20 cellular contexts compared by ENCODE assay signal in the genomic region with DNA sequence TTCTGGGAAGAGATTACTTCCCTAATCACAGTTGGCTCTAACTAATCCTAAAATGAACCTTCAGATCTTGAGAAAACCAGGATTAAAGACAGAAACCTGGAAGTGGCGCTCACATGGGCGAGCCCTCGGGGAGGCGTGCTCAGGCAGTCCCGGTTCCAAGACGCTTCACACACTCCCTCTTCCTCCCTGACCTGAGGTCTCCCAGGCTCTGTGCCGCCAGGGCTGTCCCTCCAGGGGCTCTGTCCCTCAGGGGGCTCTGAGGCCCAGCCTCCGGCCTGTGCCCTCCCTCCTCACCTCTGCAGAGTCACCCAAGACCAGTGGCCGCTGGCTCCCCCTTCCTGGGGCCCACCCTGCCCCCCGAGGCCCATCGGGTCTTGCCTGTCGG. TPM values are rescaled to one million over a fixed set of nuclear protein-coding genes. Genes with fewer than 3 reads are reported as not detected.
DNase-seq lines count a peak whose midpoint lies in the region; ATAC-seq and TF ChIP-seq lines count a peak whose summit lies in the region.
"Had no signal": no experiment of that assay in that cellular context is flagged by ENCODE, and none has a peak within 500 bp of the region (broad histone marks: within the 10 kb centered on the region; RNA-seq: fewer than 3 reads in every experiment).

No MANE protein-coding gene starts in this region.

- peak overlapping the region; percentile 71 for H3K4me2 ChIP-seq in BLaER1
- H3K4me2 ChIP-seq: SK-N-SH had no signal

- no peaks in the 10 kb centered on the region for H3K4me1 Mint-ChIP-seq in osteocyte (ENCODE audit: unreplicated experiment)

- no peak overlapping the region for H3K27ac Mint-ChIP-seq in osteocyte (ENCODE audit: unreplicated experiment)

- H3K27me3 ChIP-seq in BLaER1 (no peaks in the 10 kb centered on the region), duodenal mucosa (ENCODE audit: control insufficient read depth in 1 of 2, insufficient read depth in 2 of 2, low read length in 2 of 2) (no peaks in the 10 kb centered on the region), aorta (ENCODE audit: control insufficient read depth in 1 of 2, insufficient read depth in 2 of 2, low read length in 1 of 2) (no peaks in the 10 kb centered on the region)

- no peak for TF ChIP-seq CTCF in osteocyte (IDR thresholded peaks at IDR 0.05)

- no peak for TF ChIP-seq RAD21 in Ishikawa (IDR thresholded peaks at IDR 0.05; ENCODE audit: low read depth)

- no peaks in the 10 kb centered on the region for H3K36me3 ChIP-seq in BLaER1
- H3K36me3 ChIP-seq in duodenal mucosa (ENCODE audit: control insufficient read depth in 1 of 2, insufficient read depth in 2 of 2, low read length in 2 of 2) = no peaks in the 10 kb centered on the region
- H3K36me3 ChIP-seq in aorta (ENCODE audit: control insufficient read depth in 1 of 2, insufficient read depth in 2 of 2, low read length in 1 of 2) = no peaks in the 10 kb centered on the region
- H3K36me3 ChIP-seq: HAP-1 had no signal

- H3K27ac ChIP-seq in BLaER1 (peak overlapping the region; percentile 27; the same call in 1 of the 2 replicates), duodenal mucosa (ENCODE audit: low read depth, low read length) (no peak overlapping the region), aorta (ENCODE audit: low read depth in 1 of 2, low read length in 2 of 2) (no peak overlapping the region)

- H3K27me3 Mint-ChIP-seq in osteocyte (ENCODE audit: unreplicated experiment) = peaks cover 26% of the 10 kb centered on the region

- no peak for ATAC-seq in GM19467 (IDR thresholded peaks at IDR 0.05; ENCODE audit: unreplicated experiment)
- no peak for ATAC-seq in aorta (ENCODE audit: low FRiP score)

- TF ChIP-seq EP300 in Ishikawa (IDR thresholded peaks at IDR 0.05; ENCODE audit: borderline replicate concordance) = no peak

- intact Hi-C loops in aorta (cut with DNase I) = no loop called here

- H3K4me3 ChIP-seq in BLaER1 = no peak overlapping the region
- peak overlapping the region in 1 of 2 donors; percentile 16 for H3K4me3 ChIP-seq in duodenal mucosa (ENCODE audit: low read depth in 1 of 2, low read length in 2 of 2)
- no peak overlapping the region for H3K4me3 ChIP-seq in aorta (ENCODE audit: low read length in 2 of 2)
- H3K4me3 ChIP-seq: HAP-1 had no signal

- DNase-seq in left kidney (ENCODE audit: low read depth, low spot score) = peak; percentile 58
- DNase-seq in osteocyte (ENCODE audit: extremely low spot score, unreplicated experiment) = no peak
- no peak for DNase-seq in activated CD4-positive, alpha-beta T cell treated with anti-CD3 and anti-CD28 coated beads for 4 hours
- DNase-seq in aorta = no peak
- DNase-seq: DMS 273 treated with DMSO at 0.1 percent for 48 hours, DMS79 treated with DMSO at 0.1 percent for 48 hours, IMR-90, Karpas-422, NCI-H1694, NCI-H2081 treated with DMSO at 0.1 percent for 48 hours, NCI-H446, NCI-H526 treated with DMSO at 0.1 percent for 48 hours, RPMI8226, SIG-M5, SK-N-SH had no signal

- H3K9me3 ChIP-seq in BLaER1 (no peaks in the 10 kb centered on the region), duodenal mucosa (ENCODE audit: control insufficient read depth in 1 of 2, low read length in 2 of 2) (no peaks in the 10 kb centered on the region), aorta (ENCODE audit: control insufficient read depth, low read length) (no peaks in the 10 kb centered on the region)
- H3K9me3 ChIP-seq: HAP-1, SK-N-SH had no signal

- H3K4me1 ChIP-seq in BLaER1 (peaks cover 31% of the 10 kb centered on the region), duodenal mucosa (ENCODE audit: control insufficient read depth in 1 of 2, insufficient read depth in 2 of 2, low read length in 2 of 2) (peaks cover 30 to 34% of the 10 kb centered on the region in 2 donors), aorta (ENCODE audit: control insufficient read depth in 1 of 2, insufficient read depth in 2 of 2, low read length in 2 of 2) (no peaks in the 10 kb centered on the region)
- H3K4me1 ChIP-seq: HAP-1 had no signal

- WGBS in aorta, 2 donors = 68 to 77% methylated on average over 12 of the region's 12 CpGs

- H3K9ac ChIP-seq in BLaER1 (peak overlapping the region; percentile 48; the same call in 1 of the 2 replicates), duodenal mucosa (ENCODE audit: low read depth in 1 of 2, low read length in 2 of 2) (peak overlapping the region; percentile 26 to 32)
- H3K9ac ChIP-seq: SK-N-SH had no signal

- no peak overlapping the region for H3K4me3 Mint-ChIP-seq in osteocyte (ENCODE audit: unreplicated experiment)

- no peaks in the 10 kb centered on the region for H3K9me3 Mint-ChIP-seq in osteocyte (ENCODE audit: unreplicated experiment)

- no peaks in the 10 kb centered on the region for H3K36me3 Mint-ChIP-seq in osteocyte (ENCODE audit: unreplicated experiment)

- no peaks in the 10 kb centered on the region for H4K20me1 ChIP-seq in BLaER1

TF ChIP-seq in Ishikawa, 13 proteins besides CTCF, POLR2A, EP300 and RAD21:
- TF ChIP-seq, protein P1, sequence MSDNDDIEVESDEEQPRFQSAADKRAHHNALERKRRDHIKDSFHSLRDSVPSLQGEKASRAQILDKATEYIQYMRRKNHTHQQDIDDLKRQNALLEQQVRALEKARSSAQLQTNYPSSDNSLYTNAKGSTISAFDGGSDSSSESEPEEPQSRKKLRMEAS (IDR thresholded peaks at IDR 0.05) = peak; percentile 6; the same call in 1 of the 2 replicates
- no peak for TF ChIP-seq TAF1 (IDR thresholded peaks at IDR 0.05; ENCODE audit: low read depth)
TF ChIP-seq in Ishikawa: peak in this region for 1.

RNA-seq across cellular contexts. Expression of a gene that starts 10.2 kb away (rescaled TPM):
- 1.2 and 1.7 TPM in 2 replicates for total RNA-seq in osteocyte
- under 1 TPM; 0.93 to 0.97 TPM for total RNA-seq in aorta
- polyA plus RNA-seq in aorta = 1 to 10 TPM in 1 of 2 donors, under 1 TPM in 1; 0.59 to 4.3 TPM
